18 cellular contexts compared by ENCODE assay signal in the genomic region with DNA sequence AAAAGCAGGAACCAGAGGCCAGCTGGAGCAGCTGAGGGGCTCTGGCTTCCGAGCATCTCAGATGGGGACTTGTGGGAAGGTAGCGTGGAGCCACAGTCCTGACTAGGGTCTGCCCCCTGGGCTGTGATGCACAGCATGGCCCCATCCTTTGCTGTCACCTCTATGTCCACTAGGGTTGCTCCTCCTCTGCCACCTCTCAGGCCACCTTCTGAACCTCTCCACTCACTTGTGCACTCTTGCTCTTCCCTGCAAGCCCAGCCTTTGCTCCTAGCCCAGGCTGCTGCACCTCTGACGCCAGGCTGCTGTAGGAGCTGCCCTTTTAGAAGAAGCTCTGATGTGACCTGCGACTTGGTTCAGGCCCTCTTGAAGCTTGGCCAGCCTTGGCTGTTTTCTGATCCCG. TPM values are rescaled to one million over a fixed set of nuclear protein-coding genes. Genes with fewer than 3 reads are reported as not detected.
DNase-seq lines count a peak whose midpoint lies in the region; ATAC-seq and TF ChIP-seq lines count a peak whose summit lies in the region.
"Had no signal": no experiment of that assay in that cellular context is flagged by ENCODE, and none has a peak within 500 bp of the region (broad histone marks: within the 10 kb centered on the region; RNA-seq: fewer than 3 reads in every experiment).

No MANE protein-coding gene starts in this region.

- no peak for TF ChIP-seq POLR2A in HCT116 (IDR thresholded peaks at IDR 0.05; ENCODE audit: borderline replicate concordance, extremely low read depth, insufficient read depth, insufficient read length)

- POLR2A ChIA-PET in activated CD4-positive, alpha-beta T cell treated with anti-CD3 and anti-CD28 coated beads, Interleukin-2, amount 10 ng/mL, durations not matched to agents 7 days and 5 days (lab: Charles Lee), result no interaction called here
- POLR2A ChIA-PET in HCT116 (lab: Charles Lee), result no interaction called here

- H3K27me3 Mint-ChIP-seq in activated CD4-positive, alpha-beta T cell treated with anti-CD3 and anti-CD28 coated beads, Interleukin-2, amount 10 ng/mL, durations not matched to agents 7 days and 5 days, result peaks cover 2% of the 10 kb centered on the region
- H3K27me3 Mint-ChIP-seq in activated CD4-positive, alpha-beta T cell treated with anti-CD3 and anti-CD28 coated beads, Interleukin-2, amount 10 ng/mL, durations not matched to agents 24 days and 14 days, result peaks cover 5% of the 10 kb centered on the region
- H3K27me3 Mint-ChIP-seq in stimulated activated memory B cell treated with anti-CD40 and anti-IgM and Interleukin-4, amounts not matched to agents 10 μg/mL and 1 μg/mL and 100 μg/mL, for 72 hours, result no peaks in the 10 kb centered on the region
- H3K27me3 Mint-ChIP-seq: CD4-positive, alpha-beta memory T cell had no signal

- H3K4me2 ChIP-seq in HCT116 (ENCODE audit: low read length), result no peak overlapping the region

- BruUV-seq in HCT116 (replicated peaks; lab: Mats Ljungman, UMichigan), result no TSS peak

- H3K9me2 ChIP-seq in HCT116 (ENCODE audit: insufficient read depth), result no peaks in the 10 kb centered on the region

- H4K20me1 ChIP-seq in HCT116 (ENCODE audit: insufficient read depth), result no peaks in the 10 kb centered on the region
- H4K20me1 ChIP-seq: BLaER1 treated with 17β-estradiol and CSF1 and Interleukin-3, amounts not matched to agents 10 nM and 100 nM had no signal

- no peaks in the 10 kb centered on the region for H3K79me2 ChIP-seq in HCT116 (ENCODE audit: insufficient read depth, low read length)

- H3K4me1 ChIP-seq in HCT116 (ENCODE audit: control insufficient read depth in 1 of 2, insufficient read depth in 2 of 2, low read length in 2 of 2) (peaks cover 0 to 12% of the 10 kb centered on the region in 2 experiments; a peak in 2 of 4 replicates), SJCRH30 (no peaks in the 10 kb centered on the region)

- H3K4me3 ChIP-seq in HCT116 (replicated peaks in 1 of 2; ENCODE audit: low read depth in 1 of 2, low read length in 2 of 2) (no peak overlapping the region), SJCRH30 (no peak overlapping the region)
- H3K4me3 ChIP-seq: BLaER1 treated with 17β-estradiol and CSF1 and Interleukin-3, amounts not matched to agents 10 nM and 100 nM; GM12878 had no signal

- H3K9me3 Mint-ChIP-seq in activated CD4-positive, alpha-beta T cell treated with anti-CD3 and anti-CD28 coated beads, Interleukin-2, amount 10 ng/mL, durations not matched to agents 7 days and 5 days, result peaks cover 2% of the 10 kb centered on the region
- H3K9me3 Mint-ChIP-seq in activated CD4-positive, alpha-beta T cell treated with anti-CD3 and anti-CD28 coated beads, Interleukin-2, amount 10 ng/mL, durations not matched to agents 24 days and 14 days, result no peaks in the 10 kb centered on the region
- no peaks in the 10 kb centered on the region for H3K9me3 Mint-ChIP-seq in stimulated activated memory B cell treated with anti-CD40 and anti-IgM and Interleukin-4, amounts not matched to agents 10 μg/mL and 1 μg/mL and 100 μg/mL, for 72 hours

- intact Hi-C loops in activated CD4-positive, alpha-beta T cell treated with anti-CD3 and anti-CD28 coated beads, Interleukin-2, amount 10 ng/mL, durations not matched to agents 24 days and 14 days (cut with micrococcal nuclease), result no loop called here
- intact Hi-C loops in HCT116 (cut with micrococcal nuclease), result no loop called here

- H3K9me3 ChIP-seq in HCT116 (ENCODE audit: control insufficient read depth in 1 of 2, insufficient read depth in 1 of 2, low read depth in 1 of 2, low read length in 2 of 2) (no peaks in the 10 kb centered on the region), SJCRH30 (replicated peaks) (no peaks in the 10 kb centered on the region)

- no peak overlapping the region for H3K9ac ChIP-seq in HCT116 (ENCODE audit: low read length)
- H3K9ac ChIP-seq: BLaER1 treated with 17β-estradiol and CSF1 and Interleukin-3, amounts not matched to agents 10 nM and 100 nM had no signal

- ATAC-seq in HCT116 (peak; percentile 57; the same call in 1 of the 2 replicates), left lobe of liver (peak; percentile 15), GM21381 (IDR thresholded peaks at IDR 0.05; ENCODE audit: unreplicated experiment) (no peak)
- no peak for ATAC-seq in stimulated activated memory B cell treated with anti-CD40 and anti-IgM and Interleukin-4, amounts not matched to agents 10 μg/mL and 1 μg/mL and 100 μg/mL, for 72 hours
- ATAC-seq: GM12878 had no signal

- DNase-seq in activated CD4-positive, alpha-beta T cell treated with anti-CD3 and anti-CD28 coated beads, Interleukin-2, amount 10 ng/mL, durations not matched to agents 7 days and 5 days, result no peak
- no peak for DNase-seq in activated CD4-positive, alpha-beta T cell treated with anti-CD3 and anti-CD28 coated beads, Interleukin-2, amount 10 ng/mL, durations not matched to agents 24 days and 14 days
- DNase-seq in HCT116 (ENCODE audit: low read depth, low spot score) (no peak), left lobe of liver (ENCODE audit: low spot score) (no peak), SJCRH30 (no peak), NCI-H2107 treated with DMSO at 0.1 percent for 48 hours (lab: John Stamatoyannopoulos, UW; ENCODE audit: unreplicated experiment) (no peak)
- DNase-seq: 8988T; CD4-positive, alpha-beta memory T cell; DND-41; GDM1; GOT3; H9; KBM-7 had no signal

- H3K27ac ChIP-seq in HCT116 (ENCODE audit: low read depth, low read length) (no peak overlapping the region), SJCRH30 (no peak overlapping the region)
- H3K27ac ChIP-seq: BLaER1 treated with 17β-estradiol and CSF1 and Interleukin-3, amounts not matched to agents 10 nM and 100 nM; HL-60 had no signal

- peaks cover 40% of the 10 kb centered on the region for H3K4me1 Mint-ChIP-seq in activated CD4-positive, alpha-beta T cell treated with anti-CD3 and anti-CD28 coated beads, Interleukin-2, amount 10 ng/mL, durations not matched to agents 7 days and 5 days
- H3K4me1 Mint-ChIP-seq in activated CD4-positive, alpha-beta T cell treated with anti-CD3 and anti-CD28 coated beads, Interleukin-2, amount 10 ng/mL, durations not matched to agents 24 days and 14 days, result peaks cover 18% of the 10 kb centered on the region
- H3K4me1 Mint-ChIP-seq in stimulated activated memory B cell treated with anti-CD40 and anti-IgM and Interleukin-4, amounts not matched to agents 10 μg/mL and 1 μg/mL and 100 μg/mL, for 72 hours, result peaks cover 56% of the 10 kb centered on the region

- H3K27ac Mint-ChIP-seq in activated CD4-positive, alpha-beta T cell treated with anti-CD3 and anti-CD28 coated beads, Interleukin-2, amount 10 ng/mL, durations not matched to agents 7 days and 5 days, result peak overlapping the region; percentile 63
- no peak overlapping the region for H3K27ac Mint-ChIP-seq in activated CD4-positive, alpha-beta T cell treated with anti-CD3 and anti-CD28 coated beads, Interleukin-2, amount 10 ng/mL, durations not matched to agents 24 days and 14 days
- peak overlapping the region; percentile 68 for H3K27ac Mint-ChIP-seq in stimulated activated memory B cell treated with anti-CD40 and anti-IgM and Interleukin-4, amounts not matched to agents 10 μg/mL and 1 μg/mL and 100 μg/mL, for 72 hours
- H3K27ac Mint-ChIP-seq: H9 had no signal

- CTCF ChIA-PET in activated CD4-positive, alpha-beta T cell treated with anti-CD3 and anti-CD28 coated beads, Interleukin-2, amount 10 ng/mL, durations not matched to agents 7 days and 5 days (lab: Charles Lee), result interaction anchor here (3.6 to 4.9 kb wide), 2 partner anchors 9 to 37 kb away, joined by 10 to 21 read pairs; no protein-coding TSS in a partner anchor
- CTCF ChIA-PET in HCT116 (lab: Charles Lee), result no interaction called here

- H3K27me3 ChIP-seq in HCT116 (ENCODE audit: insufficient read depth, low read length) (no peaks in the 10 kb centered on the region), SJCRH30 (no peaks in the 10 kb centered on the region)
- H3K27me3 ChIP-seq: BLaER1 treated with 17β-estradiol and CSF1 and Interleukin-3, amounts not matched to agents 10 nM and 100 nM had no signal

- no peak overlapping the region for H3K4me3 Mint-ChIP-seq in activated CD4-positive, alpha-beta T cell treated with anti-CD3 and anti-CD28 coated beads, Interleukin-2, amount 10 ng/mL, durations not matched to agents 7 days and 5 days
- no peak overlapping the region for H3K4me3 Mint-ChIP-seq in activated CD4-positive, alpha-beta T cell treated with anti-CD3 and anti-CD28 coated beads, Interleukin-2, amount 10 ng/mL, durations not matched to agents 24 days and 14 days
- H3K4me3 Mint-ChIP-seq in stimulated activated memory B cell treated with anti-CD40 and anti-IgM and Interleukin-4, amounts not matched to agents 10 μg/mL and 1 μg/mL and 100 μg/mL, for 72 hours, result no peak overlapping the region
- H3K4me3 Mint-ChIP-seq: H9 had no signal

- H3K36me3 ChIP-seq in HCT116 (ENCODE audit: control insufficient read depth in 1 of 2, insufficient read depth in 2 of 2, low read length in 2 of 2) (no peaks in the 10 kb centered on the region), SJCRH30 (no peaks in the 10 kb centered on the region)
- H3K36me3 ChIP-seq: BLaER1 treated with 17β-estradiol and CSF1 and Interleukin-3, amounts not matched to agents 10 nM and 100 nM had no signal

- H3K36me3 Mint-ChIP-seq in activated CD4-positive, alpha-beta T cell treated with anti-CD3 and anti-CD28 coated beads, Interleukin-2, amount 10 ng/mL, durations not matched to agents 7 days and 5 days (ENCODE audit: low read depth), result peaks cover 3% of the 10 kb centered on the region
- no peaks in the 10 kb centered on the region for H3K36me3 Mint-ChIP-seq in activated CD4-positive, alpha-beta T cell treated with anti-CD3 and anti-CD28 coated beads, Interleukin-2, amount 10 ng/mL, durations not matched to agents 24 days and 14 days (ENCODE audit: low read depth)
- H3K36me3 Mint-ChIP-seq in stimulated activated memory B cell treated with anti-CD40 and anti-IgM and Interleukin-4, amounts not matched to agents 10 μg/mL and 1 μg/mL and 100 μg/mL, for 72 hours, result no peaks in the 10 kb centered on the region
- H3K36me3 Mint-ChIP-seq: CD4-positive, alpha-beta memory T cell had no signal

- TF ChIP-seq RAD21 in HCT116 (IDR thresholded peaks at IDR 0.05; ENCODE audit: low read depth), result no peak

- RAD21 ChIA-PET in HCT116 (lab: Charles Lee; ENCODE audit: low non-redundant PET in 1 of 2, low total read pairs in 2 of 2, uncharacterized antibody in 2 of 2, unreplicated experiment in 2 of 2), result no interaction called here

- no peak overlapping the region for H2AFZ ChIP-seq in HCT116 (ENCODE audit: low read depth, low read length, poor library complexity, severe bottlenecking)

- TF ChIP-seq CTCF in HCT116 (IDR thresholded peaks at IDR 0.05 in 2 of 3, conservative IDR thresholded peaks at IDR 0.05 in 1 of 3; ENCODE audit: borderline replicate concordance in 1 of 3, insufficient read depth in 1 of 3, low read depth in 2 of 3, low read length in 2 of 3), result no peak

TF ChIP-seq in HCT116, 20 proteins besides CTCF, POLR2A, EP300 and RAD21 (continues in another document):
- TF ChIP-seq CBX3 (IDR thresholded peaks at IDR 0.05; ENCODE audit: low read depth), result no peak

RNA-seq across cellular contexts. Expression of a gene that starts 24.3 kb away (rescaled TPM):
- total RNA-seq in activated CD4-positive, alpha-beta T cell treated with anti-CD3 and anti-CD28 coated beads, Interleukin-2, amount 10 ng/mL, durations not matched to agents 7 days and 5 days, result 1 to 10 TPM; 4.1 to 4.6 TPM
- 0.09 and 0.40 TPM in 2 replicates for total RNA-seq in activated CD4-positive, alpha-beta T cell treated with anti-CD3 and anti-CD28 coated beads, Interleukin-2, amount 10 ng/mL, durations not matched to agents 24 days and 14 days
- total RNA-seq in HCT116 (2021; ENCODE audit: unreplicated experiment) (0.89 TPM), left lobe of liver (32.7 TPM)
- polyA plus RNA-seq in HCT116 (2012), result 1.8 and 2.2 TPM in 2 replicates
- total RNA-seq in SJCRH30 (2014; rRNA removed; shearing (Covaris generic)), result 0.04 and 0.08 TPM in 2 replicates

Comparison
In these comparisons a context has a peak if more than half of its experiments do, and no peak if none do; other contexts are left out.
1. ATAC-seq: peak in HCT116 (single experiment) and left lobe of liver (single experiment); none in stimulated activated memory B cell treated with anti-CD40 and anti-IgM and Interleukin-4, amounts not matched to agents 10 μg/mL and 1 μg/mL and 100 μg/mL, for 72 hours (single experiment) and GM21381 (single experiment).